1 cellular context compared by ENCODE assay signal in the genomic region with DNA sequence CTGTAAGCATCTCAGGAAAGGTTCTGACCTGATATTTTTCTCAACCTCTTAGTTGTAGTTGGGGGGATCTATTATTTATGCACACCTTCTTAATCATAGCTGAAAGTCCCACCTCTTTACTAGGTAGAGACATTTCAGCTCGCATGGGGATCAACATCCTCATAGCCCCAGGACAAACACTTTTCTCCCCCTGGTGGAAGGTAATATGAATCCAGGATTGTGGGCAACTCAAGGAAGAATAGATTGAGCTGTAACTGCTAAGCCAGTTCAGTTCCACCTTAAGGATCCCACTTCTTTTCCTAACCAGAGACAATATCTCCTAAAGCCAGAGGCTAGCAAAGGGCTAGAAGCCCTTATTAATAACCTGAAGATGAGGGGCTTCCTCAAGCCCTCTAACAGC.
TF ChIP-seq lines count a peak whose summit lies in the region.

No MANE protein-coding gene starts in this region.

TF ChIP-seq in SK-N-SH, 30 proteins besides CTCF, POLR2A, EP300 and RAD21 (continued from another document):
- TF ChIP-seq, protein P1, sequence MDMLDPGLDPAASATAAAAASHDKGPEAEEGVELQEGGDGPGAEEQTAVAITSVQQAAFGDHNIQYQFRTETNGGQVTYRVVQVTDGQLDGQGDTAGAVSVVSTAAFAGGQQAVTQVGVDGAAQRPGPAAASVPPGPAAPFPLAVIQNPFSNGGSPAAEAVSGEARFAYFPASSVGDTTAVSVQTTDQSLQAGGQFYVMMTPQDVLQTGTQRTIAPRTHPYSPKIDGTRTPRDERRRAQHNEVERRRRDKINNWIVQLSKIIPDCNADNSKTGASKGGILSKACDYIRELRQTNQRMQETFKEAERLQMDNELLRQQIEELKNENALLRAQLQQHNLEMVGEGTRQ (IDR thresholded peaks at IDR 0.05; ENCODE audit: borderline replicate concordance, low read depth, low read length): no peak
TF ChIP-seq in SK-N-SH: peak in this region for 0.
